Comparison of ENCODE assay signal across 8 cellular contexts in genomic region chr6:2111162-2111677, GRCh38.
DNase-seq lines count a peak whose midpoint lies in the region; ATAC-seq and TF ChIP-seq lines count a peak whose summit lies in the region.

No MANE protein-coding gene starts in this region.

- peaks cover 18% of the 10 kb centered on the region for H3K4me1 Mint-ChIP-seq in glutamatergic neuron (ENCODE audit: low read depth, unreplicated experiment)

- no peaks in the 10 kb centered on the region for H3K9me3 ChIP-seq in Panc1 (ENCODE audit: control insufficient read depth, insufficient read depth, low read depth, low read length)
- H3K9me3 ChIP-seq in WERI-Rb-1 (ENCODE audit: severe bottlenecking) = no peaks in the 10 kb centered on the region

- CTCF ChIA-PET in Panc1 (lab: Charles Lee) = no interaction called here

- H3K27ac ChIP-seq in Panc1 (ENCODE audit: low read length) (no peak overlapping the region), WERI-Rb-1 (no peak overlapping the region)

- BruUV-seq in Panc1 (replicated peaks; lab: Mats Ljungman, UMichigan) = no TSS peak

- H3K36me3 ChIP-seq in Panc1 (ENCODE audit: control insufficient read depth, insufficient read depth, low read length) (no peaks in the 10 kb centered on the region), WERI-Rb-1 (no peaks in the 10 kb centered on the region)

- POLR2A ChIA-PET in Panc1 (lab: Charles Lee) = no interaction called here

- peaks cover 9% of the 10 kb centered on the region for H3K36me3 Mint-ChIP-seq in glutamatergic neuron (ENCODE audit: unreplicated experiment)

- H3K27me3 Mint-ChIP-seq in glutamatergic neuron (ENCODE audit: unreplicated experiment) = no peaks in the 10 kb centered on the region

- H3K4me3 ChIP-seq in Panc1 (ENCODE audit: low read depth in 2 of 2, low read length in 2 of 2) (no peak overlapping the region), fibroblast of the aortic adventitia (ENCODE audit: low read depth, low read length) (no peak overlapping the region), WERI-Rb-1 (ENCODE audit: low read depth, low read length) (no peak overlapping the region)

- peak; percentile 8 for DNase-seq in A172 (ENCODE audit: low spot score)
- peak; percentile 12 for DNase-seq in Panc1 (ENCODE audit: low read depth, low spot score)
- peak; percentile 82 for DNase-seq in fibroblast of the aortic adventitia (ENCODE audit: low read depth)
- no peak for DNase-seq in left lobe of liver (ENCODE audit: low spot score)
- no peak for DNase-seq in WERI-Rb-1
- DNase-seq in mucosa of gallbladder (ENCODE audit: low spot score) = no peak
- no peak for DNase-seq in glutamatergic neuron

- no peak overlapping the region for H3K27ac Mint-ChIP-seq in glutamatergic neuron (ENCODE audit: unreplicated experiment)

- no peak overlapping the region for H3K4me3 Mint-ChIP-seq in glutamatergic neuron (ENCODE audit: unreplicated experiment)

- peak; percentile 63 for ATAC-seq in GM18868 (IDR thresholded peaks at IDR 0.05; ENCODE audit: unreplicated experiment)
- no peak for ATAC-seq in Panc1
- ATAC-seq in left lobe of liver = no peak

- no peaks in the 10 kb centered on the region for H3K9me3 Mint-ChIP-seq in glutamatergic neuron (ENCODE audit: unreplicated experiment)

- in situ Hi-C loops in Panc1 (cut with HindIII; ENCODE audit: low pct_unique_long_range_greater_than_20kb, low sequenced_read_pairs) = no loop called here

- intact Hi-C loops in Panc1 (cut with micrococcal nuclease; ENCODE audit: unreplicated experiment) = no loop called here

- H3K4me1 ChIP-seq in Panc1 (ENCODE audit: control insufficient read depth, insufficient read depth, low read length) = no peaks in the 10 kb centered on the region

- H3K27me3 ChIP-seq in Panc1 (ENCODE audit: control insufficient read depth, insufficient read depth, low read length) (no peaks in the 10 kb centered on the region), WERI-Rb-1 (ENCODE audit: insufficient read depth, low read depth, severe bottlenecking) (no peaks in the 10 kb centered on the region)

- TF ChIP-seq CTCF in Panc1 (IDR thresholded peaks at IDR 0.05) (no peak), fibroblast of the aortic adventitia (IDR thresholded peaks at IDR 0.05; ENCODE audit: insufficient read depth, low read length) (no peak), WERI-Rb-1 (IDR thresholded peaks at IDR 0.05; ENCODE audit: low read depth, low read length) (no peak), glutamatergic neuron (IDR thresholded peaks at IDR 0.05; ENCODE audit: partially characterized antibody, unreplicated experiment) (no peak)

Comparison
In these comparisons a context has a peak if more than half of its experiments do, and no peak if none do; other contexts are left out.
1. DNase-seq: peak in A172 (single experiment), Panc1 (single experiment) and fibroblast of the aortic adventitia (single experiment); none in left lobe of liver (single experiment), WERI-Rb-1 (single experiment), mucosa of gallbladder (single experiment) and glutamatergic neuron (single experiment).